1 cellular context compared by ENCODE assay signal in the genomic region with DNA sequence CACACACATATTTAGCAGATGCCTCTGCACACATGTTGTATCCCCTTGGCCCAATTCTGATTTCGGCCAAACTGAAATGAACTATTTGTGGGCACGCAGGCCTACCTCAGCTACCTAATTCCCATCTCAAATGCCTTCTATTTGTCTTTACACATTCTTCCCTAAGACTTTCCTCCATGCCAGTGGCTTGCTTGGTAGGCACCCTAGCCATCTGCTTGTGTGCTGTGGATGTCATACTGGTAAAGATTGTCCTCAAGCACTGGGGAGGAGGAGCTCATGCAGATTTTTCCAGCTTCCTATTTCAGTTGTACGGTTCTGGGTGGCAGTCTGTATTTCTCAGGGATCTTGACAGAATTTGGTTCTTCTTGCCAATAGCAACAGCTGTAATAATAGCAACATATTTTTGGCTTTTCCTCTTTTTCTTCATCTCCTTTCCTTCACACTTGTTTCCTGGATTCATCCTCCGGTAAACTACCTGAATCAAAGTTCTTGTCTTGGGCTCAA.
TF ChIP-seq lines count a peak whose summit lies in the region.

No MANE protein-coding gene starts in this region.

TF ChIP-seq in GM23338, 12 proteins besides CTCF, POLR2A, EP300 and RAD21 (continued from another document):
- TF ChIP-seq ZNF462 (CRISPR knock-in tag; IDR thresholded peaks at IDR 0.05) (no peak), STAT1 (IDR thresholded peaks at IDR 0.05; ENCODE audit: unreplicated experiment) (no peak), ZNF331 (CRISPR knock-in tag; IDR thresholded peaks at IDR 0.05; ENCODE audit: low read depth) (no peak), EZH2phosphoT487 (IDR thresholded peaks at IDR 0.05; ENCODE audit: unreplicated experiment) (no peak), NANOG (IDR thresholded peaks at IDR 0.05; ENCODE audit: borderline replicate concordance) (no peak), EZH2 (IDR thresholded peaks at IDR 0.05; ENCODE audit: low read depth, unreplicated experiment) (no peak), POLR2AphosphoS5 (IDR thresholded peaks at IDR 0.05; ENCODE audit: low read depth) (no peak)
- TF ChIP-seq, protein P1, sequence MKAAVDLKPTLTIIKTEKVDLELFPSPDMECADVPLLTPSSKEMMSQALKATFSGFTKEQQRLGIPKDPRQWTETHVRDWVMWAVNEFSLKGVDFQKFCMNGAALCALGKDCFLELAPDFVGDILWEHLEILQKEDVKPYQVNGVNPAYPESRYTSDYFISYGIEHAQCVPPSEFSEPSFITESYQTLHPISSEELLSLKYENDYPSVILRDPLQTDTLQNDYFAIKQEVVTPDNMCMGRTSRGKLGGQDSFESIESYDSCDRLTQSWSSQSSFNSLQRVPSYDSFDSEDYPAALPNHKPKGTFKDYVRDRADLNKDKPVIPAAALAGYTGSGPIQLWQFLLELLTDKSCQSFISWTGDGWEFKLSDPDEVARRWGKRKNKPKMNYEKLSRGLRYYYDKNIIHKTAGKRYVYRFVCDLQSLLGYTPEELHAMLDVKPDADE (IDR thresholded peaks at IDR 0.05), result no peak
